Comparison of ENCODE assay signal across 8 cellular contexts in the genomic region with DNA sequence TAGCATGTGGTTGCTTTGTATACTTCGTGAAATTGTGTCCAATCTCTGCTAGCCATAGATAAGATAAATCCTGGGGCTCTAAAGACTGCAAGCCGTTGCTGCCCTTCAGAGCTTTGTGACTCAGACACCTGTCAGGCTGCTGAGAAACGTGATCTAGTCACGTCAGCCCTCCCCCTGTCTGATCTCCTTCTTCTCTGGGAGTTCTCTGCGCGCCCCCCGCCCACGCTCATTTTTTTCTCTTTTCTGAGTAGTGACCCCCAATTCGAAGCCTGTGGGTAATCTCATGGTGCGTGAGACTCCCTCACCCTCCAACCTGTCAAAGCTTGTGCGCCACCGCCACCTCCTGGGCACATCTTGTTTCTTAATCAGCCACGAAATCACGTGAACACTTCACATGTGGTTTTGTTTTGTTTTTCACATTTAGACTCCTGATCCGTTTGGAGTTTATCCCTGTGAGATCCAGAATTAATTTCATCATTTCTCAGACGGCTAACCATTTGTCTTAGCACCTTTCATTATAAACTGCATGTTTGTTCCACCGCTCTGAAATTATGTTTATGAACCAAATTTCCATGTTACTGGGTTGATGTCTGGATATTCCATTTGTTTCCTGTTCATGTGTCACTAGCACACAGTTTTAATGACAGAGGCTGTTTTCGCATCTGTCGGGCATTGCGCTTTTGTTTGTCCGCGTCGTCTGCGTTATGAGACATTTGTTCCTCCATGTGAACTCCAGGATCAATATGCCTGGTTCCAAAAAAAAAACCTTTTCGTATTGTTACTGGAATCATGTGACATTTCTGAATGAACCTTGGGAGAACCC. TPM values are rescaled to one million over a fixed set of nuclear protein-coding genes. Genes with fewer than 3 reads are reported as not detected.
DNase-seq lines count a peak whose midpoint lies in the region; ATAC-seq, FAIRE-seq and TF ChIP-seq lines count a peak whose summit lies in the region.

No MANE protein-coding gene starts in this region.

- no peaks in the 10 kb centered on the region for H3K9me3 ChIP-seq in HepG2 (ENCODE audit: low read length)

- peak; percentile 97 for TF ChIP-seq CTCF in HepG2 (CRISPR knock-in tag; IDR thresholded peaks at IDR 0.05)

- CTCF ChIA-PET in HepG2 (lab: Yijun Ruan, JAX; ENCODE audit: low intra/inter-chr PET ratio, low total read pairs) = interaction anchor here (1.0 to 2.0 kb wide), 4 partner anchors 29 to 274 kb away, joined by 4 to 6 read pairs (median 5); no protein-coding TSS in a partner anchor

- peak overlapping the region; percentile 92 for H3K4me2 ChIP-seq in HepG2 (ENCODE audit: low read depth, low read length)

- 2% methylated on average over 25 of the region's 25 CpGs for WGBS in HepG2 (ENCODE audit: low lambda C conversion rate)

- ATAC-seq in HepG2 (peak; percentile 73), HG02840 (IDR thresholded peaks at IDR 0.05; ENCODE audit: low FRiP score, unreplicated experiment) (no peak)

- peak overlapping the region; percentile 85 for H3K27ac ChIP-seq in HepG2 (ENCODE audit: extremely low read length, insufficient read depth, low read length)

- TF ChIP-seq POLR2A in H54 (IDR thresholded peaks at IDR 0.05; ENCODE audit: low read depth, low read length) = no peak
- no peak for TF ChIP-seq POLR2A in HepG2 (IDR thresholded peaks at IDR 0.05; ENCODE audit: insufficient read depth in 1 of 2, low read depth in 2 of 2, low read length in 2 of 2)

- peaks cover 10% of the 10 kb centered on the region; the same call in 1 of the 2 replicates for H3K4me1 ChIP-seq in HepG2 (ENCODE audit: insufficient read depth, low read length)

- BruUV-seq in HepG2 (replicated peaks; lab: Mats Ljungman, UMichigan) = no TSS peak

- no peak overlapping the region for H2AFZ ChIP-seq in HepG2 (ENCODE audit: low read length)

- FAIRE-seq in H54 (lab: Jason Lieb, UNC) (no peak), HepG2 (lab: Jason Lieb, UNC) (peak; percentile 99)

- peak overlapping the region; percentile 89 to 96 (median 92) for H3K4me3 ChIP-seq in HepG2 (replicated peaks in 1 of 3; ENCODE audit: insufficient read depth in 1 of 3, low read depth in 2 of 3, low read length in 3 of 3)

- H4K20me1 ChIP-seq in HepG2 (ENCODE audit: insufficient read depth, low read length) = no peaks in the 10 kb centered on the region

- no peaks in the 10 kb centered on the region; a peak in 1 of 5 replicates for H3K27me3 ChIP-seq in HepG2 (ENCODE audit: control insufficient read depth in 1 of 2, insufficient read depth in 2 of 2, low read length in 2 of 2)

- in situ Hi-C loops in HepG2 (cut with HindIII; ENCODE audit: extremely low pct_ligation_motif_present, low pct_unique_long_range_greater_than_20kb) = no loop called here

- TF ChIP-seq EP300 in HepG2 (IDR thresholded peaks at IDR 0.05; ENCODE audit: low read depth in 2 of 2, low read length in 2 of 2) = no peak
- TF ChIP-seq EP300 in HepG2 (CRISPR knock-in tag; IDR thresholded peaks at IDR 0.05; ENCODE audit: borderline replicate concordance) = no peak

- TF ChIP-seq RAD21 in HepG2 (CRISPR knock-in tag; IDR thresholded peaks at IDR 0.05) = peak; percentile 91

- POLR2A ChIA-PET in HepG2 (lab: Yijun Ruan, JAX) = interaction anchor here (0.6 to 2.5 kb wide), 11 partner anchors 15 to 429 kb away, joined by 3 to 30 read pairs (median 4); partner anchors contain the start of genes GALNS, SLC22A31 and TRAPPC2L

- H3K9ac ChIP-seq in HepG2 (ENCODE audit: insufficient read depth, low read depth, low read length) = peak overlapping the region; percentile 94

- H3K36me3 ChIP-seq in HepG2 (replicated peaks in 1 of 2; ENCODE audit: control insufficient read depth in 1 of 2, insufficient read depth in 2 of 2, low read length in 2 of 2) = peaks cover 3 to 7% of the 10 kb centered on the region in 2 experiments; a peak in 3 of 5 replicates

- peaks cover 8% of the 10 kb centered on the region for H3K79me2 ChIP-seq in HepG2 (ENCODE audit: insufficient read depth, low read length)

- DNase-seq in C1 segment of cervical spinal cord (lab: John Stamatoyannopoulos, UW) (peak in 12 of 14 donors; percentile 10 to 82 (median 38)), H54 (ENCODE audit: insufficient read length, low spot score) (peak; percentile 69), NCI-H460 (ENCODE audit: extremely low read depth, low read depth) (peak; percentile 64), dermis microvascular lymphatic vessel endothelial cell (ENCODE audit: low read depth in 2 of 2) (peak; percentile 68 to 86), HepG2 (ENCODE audit: low spot score) (peak; percentile 82)
- peak; percentile 77 to 84 for DNase-seq in activated CD4-positive, alpha-beta T cell treated with anti-CD3 and anti-CD28 coated beads, Interleukin-2, amount 50 U/mL, for 48 hours
- DNase-seq in stimulated activated CD4-positive, alpha-beta T cell treated with anti-CD3 and anti-CD28 coated beads, Interleukin-2, amount 100 ng/mL, for 24 hours = peak; percentile 80 to 84

- intact Hi-C loops in HepG2 (cut with micrococcal nuclease; ENCODE audit: unreplicated experiment) = loop anchor here (1.0 to 5.0 kb wide), 3 partner anchors 15 to 274 kb away; partner anchors contain the start of gene CDH15

RNA-seq across cellular contexts. Expression of gene ZNF778, which starts 1.0 kb away (rescaled TPM):
- 6.7 and 7.1 TPM in 2 replicates for total RNA-seq in NCI-H460 (2014; rRNA removed; shearing (Covaris generic))
- 0.97 and 3.5 TPM in 2 replicates for polyA plus RNA-seq in NCI-H460 (2014; cell fraction: nucleus; rRNA removed)
- 8.1 and 11.9 TPM in 2 replicates for total RNA-seq in dermis microvascular lymphatic vessel endothelial cell
- 7.2 and 9.3 TPM in 2 replicates for total RNA-seq in HepG2 (2016; rRNA removed; fragmentation: Illumina TruSeq; extraction: Trizol)
- total RNA-seq in HepG2 (2016; cell fraction: cytosol; rRNA removed; fragmentation: Illumina TruSeq; extraction: Trizol; ENCODE audit: low read depth) = 1.7 and 2.6 TPM in 2 replicates
- 6.1 and 8.3 TPM in 2 replicates for total RNA-seq in HepG2 (2016; cell fraction: insoluble cytoplasmic fraction; rRNA removed; fragmentation: Illumina TruSeq; extraction: Trizol)
- total RNA-seq in HepG2 (2016; cell fraction: membrane; rRNA removed; fragmentation: Illumina TruSeq; extraction: Trizol) = 2.7 and 3.9 TPM in 2 replicates
- 8.7 and 10.5 TPM in 2 replicates for total RNA-seq in HepG2 (2016; cell fraction: nucleus; rRNA removed; fragmentation: Illumina TruSeq; extraction: Trizol)
- 3.8 and 6.1 TPM in 2 replicates for polyA plus RNA-seq in HepG2 (2011; rRNA removed)
- polyA plus RNA-seq in HepG2 (2011; cell fraction: cytosol; rRNA removed) = 1.8 and 2.1 TPM in 2 replicates
- 6.6 and 11.3 TPM in 2 replicates for polyA plus RNA-seq in HepG2 (2011; cell fraction: nucleus; rRNA removed)
- polyA plus RNA-seq in HepG2 (2012) = 2.4 and 3.0 TPM in 2 replicates
- polyA plus RNA-seq in HepG2 (2016; cell fraction: cytosol; fragmentation: Illumina TruSeq; extraction: Trizol; ENCODE audit: low read depth) = 0.79 and 0.83 TPM in 2 replicates
- 4.6 and 6.1 TPM in 2 replicates for polyA plus RNA-seq in HepG2 (2016; cell fraction: insoluble cytoplasmic fraction; fragmentation: Illumina TruSeq; extraction: Trizol; ENCODE audit: low read depth)
- 0.61 and 1.7 TPM in 2 replicates for polyA plus RNA-seq in HepG2 (2016; cell fraction: membrane; fragmentation: Illumina TruSeq; extraction: Trizol; ENCODE audit: low read depth)
- 11.3 and 22.5 TPM in 2 replicates for polyA plus RNA-seq in HepG2 (2016; cell fraction: nucleus; fragmentation: Illumina TruSeq; extraction: Trizol; ENCODE audit: insufficient read depth, low read depth)
- 6.4 and 9.2 TPM in 2 replicates for polyA minus RNA-seq in HepG2 (2011; rRNA and poly(A)+ RNA removed; ENCODE audit: low replicate concordance)
- polyA minus RNA-seq in HepG2 (2011; cell fraction: cytosol; rRNA and poly(A)+ RNA removed) = 4.0 and 6.1 TPM in 2 replicates
- 15.2 and 17.3 TPM in 2 replicates for polyA minus RNA-seq in HepG2 (2011; cell fraction: nucleus; rRNA and poly(A)+ RNA removed)

RNA-seq across cellular contexts. Expression of gene SLC22A31, which starts 16.2 kb away (rescaled TPM):
- 0.17 TPM in 1 of 2 replicates, not detected in the other for total RNA-seq in NCI-H460 (2014; rRNA removed; shearing (Covaris generic))
- polyA plus RNA-seq in NCI-H460 (2014; cell fraction: nucleus; rRNA removed) = 10.6 and 15.1 TPM in 2 replicates
- under 0.01 TPM in 1 of 2 replicates, not detected in the other for total RNA-seq in dermis microvascular lymphatic vessel endothelial cell
- total RNA-seq in HepG2 (2016; rRNA removed; fragmentation: Illumina TruSeq; extraction: Trizol) = 20.6 and 83.3 TPM in 2 replicates
- 22.4 and 22.9 TPM in 2 replicates for total RNA-seq in HepG2 (2016; cell fraction: cytosol; rRNA removed; fragmentation: Illumina TruSeq; extraction: Trizol; ENCODE audit: low read depth)
- 17.9 and 83.9 TPM in 2 replicates for total RNA-seq in HepG2 (2016; cell fraction: insoluble cytoplasmic fraction; rRNA removed; fragmentation: Illumina TruSeq; extraction: Trizol)
- total RNA-seq in HepG2 (2016; cell fraction: membrane; rRNA removed; fragmentation: Illumina TruSeq; extraction: Trizol) = 38.1 and 39.2 TPM in 2 replicates
- total RNA-seq in HepG2 (2016; cell fraction: nucleus; rRNA removed; fragmentation: Illumina TruSeq; extraction: Trizol) = 88.9 and 114 TPM in 2 replicates
- polyA plus RNA-seq in HepG2 (2011; rRNA removed) = 67.3 and 98.2 TPM in 2 replicates
- polyA plus RNA-seq in HepG2 (2011; cell fraction: cytosol; rRNA removed) = 27.2 and 52.1 TPM in 2 replicates
- polyA plus RNA-seq in HepG2 (2011; cell fraction: nucleus; rRNA removed) = 1,312 and 1,533 TPM in 2 replicates
- 45.8 and 48.2 TPM in 2 replicates for polyA plus RNA-seq in HepG2 (2012)
- 27.4 and 28.3 TPM in 2 replicates for polyA plus RNA-seq in HepG2 (2016; cell fraction: cytosol; fragmentation: Illumina TruSeq; extraction: Trizol; ENCODE audit: low read depth)
- 23.8 and 26.1 TPM in 2 replicates for polyA plus RNA-seq in HepG2 (2016; cell fraction: insoluble cytoplasmic fraction; fragmentation: Illumina TruSeq; extraction: Trizol; ENCODE audit: low read depth)
- 29.3 and 31.7 TPM in 2 replicates for polyA plus RNA-seq in HepG2 (2016; cell fraction: membrane; fragmentation: Illumina TruSeq; extraction: Trizol; ENCODE audit: low read depth)
- polyA plus RNA-seq in HepG2 (2016; cell fraction: nucleus; fragmentation: Illumina TruSeq; extraction: Trizol; ENCODE audit: insufficient read depth, low read depth) = 322 and 325 TPM in 2 replicates
- 51.6 TPM in 1 of 2 replicates, not detected in the other for polyA minus RNA-seq in HepG2 (2011; rRNA and poly(A)+ RNA removed; ENCODE audit: low replicate concordance)
- polyA minus RNA-seq in HepG2 (2011; cell fraction: cytosol; rRNA and poly(A)+ RNA removed) = 17.1 and 21.0 TPM in 2 replicates
- polyA minus RNA-seq in HepG2 (2011; cell fraction: nucleus; rRNA and poly(A)+ RNA removed) = 89.4 and 90.8 TPM in 2 replicates

RNA-seq across cellular contexts. Expression of gene CDH15, which starts 45.0 kb away (rescaled TPM):
- 0.17 and 0.20 TPM in 2 replicates for total RNA-seq in NCI-H460 (2014; rRNA removed; shearing (Covaris generic))
- not detected in 2 replicates for polyA plus RNA-seq in NCI-H460 (2014; cell fraction: nucleus; rRNA removed)
- under 0.01 TPM in 2 replicates for total RNA-seq in dermis microvascular lymphatic vessel endothelial cell
- total RNA-seq in HepG2 (2016; rRNA removed; fragmentation: Illumina TruSeq; extraction: Trizol) = 1.4 and 2.2 TPM in 2 replicates
- total RNA-seq in HepG2 (2016; cell fraction: cytosol; rRNA removed; fragmentation: Illumina TruSeq; extraction: Trizol; ENCODE audit: low read depth) = 2.8 and 2.9 TPM in 2 replicates
- total RNA-seq in HepG2 (2016; cell fraction: insoluble cytoplasmic fraction; rRNA removed; fragmentation: Illumina TruSeq; extraction: Trizol) = 1.4 and 2.2 TPM in 2 replicates
- 3.6 and 3.7 TPM in 2 replicates for total RNA-seq in HepG2 (2016; cell fraction: membrane; rRNA removed; fragmentation: Illumina TruSeq; extraction: Trizol)
- total RNA-seq in HepG2 (2016; cell fraction: nucleus; rRNA removed; fragmentation: Illumina TruSeq; extraction: Trizol) = 1.6 and 1.8 TPM in 2 replicates
- polyA plus RNA-seq in HepG2 (2011; rRNA removed) = 0.69 and 0.74 TPM in 2 replicates
- polyA plus RNA-seq in HepG2 (2011; cell fraction: cytosol; rRNA removed) = 0.37 and 1.2 TPM in 2 replicates
- polyA plus RNA-seq in HepG2 (2011; cell fraction: nucleus; rRNA removed) = 1.6 and 2.1 TPM in 2 replicates
- polyA plus RNA-seq in HepG2 (2012) = 0.61 and 0.90 TPM in 2 replicates
- polyA plus RNA-seq in HepG2 (2016; cell fraction: cytosol; fragmentation: Illumina TruSeq; extraction: Trizol; ENCODE audit: low read depth) = 3.5 and 3.8 TPM in 2 replicates
- polyA plus RNA-seq in HepG2 (2016; cell fraction: insoluble cytoplasmic fraction; fragmentation: Illumina TruSeq; extraction: Trizol; ENCODE audit: low read depth) = 1.7 and 2.3 TPM in 2 replicates
- polyA plus RNA-seq in HepG2 (2016; cell fraction: membrane; fragmentation: Illumina TruSeq; extraction: Trizol; ENCODE audit: low read depth) = 3.3 and 4.1 TPM in 2 replicates
- 3.3 and 3.4 TPM in 2 replicates for polyA plus RNA-seq in HepG2 (2016; cell fraction: nucleus; fragmentation: Illumina TruSeq; extraction: Trizol; ENCODE audit: insufficient read depth, low read depth)
- 0.62 TPM in 1 of 2 replicates, not detected in the other for polyA minus RNA-seq in HepG2 (2011; rRNA and poly(A)+ RNA removed; ENCODE audit: low replicate concordance)
- polyA minus RNA-seq in HepG2 (2011; cell fraction: cytosol; rRNA and poly(A)+ RNA removed) = 0.40 and 0.62 TPM in 2 replicates
- polyA minus RNA-seq in HepG2 (2011; cell fraction: nucleus; rRNA and poly(A)+ RNA removed) = 0.39 TPM in 1 of 2 replicates, not detected in the other

Comparison
In these comparisons a context has a peak if more than half of its experiments do, and no peak if none do; other contexts are left out.
1. RNA of gene SLC22A31, which starts 16.2 kb away (total RNA-seq): 17.9 to 114 TPM in HepG2; 0.17 TPM in NCI-H460 and under 0.01 TPM in dermis microvascular lymphatic vessel endothelial cell; every median in the first group is over 10 times any median in the second.
2. Peak in every context shown above with its lines, with median percentiles within 50 percentile points of each other: DNase-seq.